Comparison of ENCODE assay signal across 13 cellular contexts in genomic region chr3:172280406-172281051, GRCh38.
A peak's percentile ranks its signal among the peaks of the same experiment; 100 is the strongest.
DNase-seq lines count a peak whose midpoint lies in the region; ATAC-seq, FAIRE-seq and TF ChIP-seq lines count a peak whose summit lies in the region.
"Had no signal": no experiment of that assay in that cellular context is flagged by ENCODE, and none has a peak within 500 bp of the region (broad histone marks: within the 10 kb centered on the region; RNA-seq: fewer than 3 reads in every experiment).

No MANE protein-coding gene starts in this region.

- H3K9me3 Mint-ChIP-seq in natural killer cell (no peaks in the 10 kb centered on the region), CD14-positive monocyte (no peaks in the 10 kb centered on the region)
- no peaks in the 10 kb centered on the region for H3K9me3 Mint-ChIP-seq in natural killer cell treated with Interleukin-12 subunit alpha and Interleukin-12 subunit beta and Interleukin-15 and Interleukin-18, amount 100 ng/mL, for 72 hours
- H3K9me3 Mint-ChIP-seq: activated naive CD8-positive, alpha-beta T cell treated with anti-CD3 and anti-CD28 coated beads for 36 hours; neural progenitor cell had no signal

- H3K27me3 ChIP-seq in brain microvascular endothelial cell (replicated peaks), result no peaks in the 10 kb centered on the region
- H3K27me3 ChIP-seq: BLaER1, neural progenitor cell had no signal

- TF ChIP-seq CTCF in natural killer cell (IDR thresholded peaks at IDR 0.05), result no peak
- TF ChIP-seq CTCF in brain microvascular endothelial cell (IDR thresholded peaks at IDR 0.05; ENCODE audit: low read depth, low read length, missing control alignments), result no peak
- no peak for TF ChIP-seq CTCF in CD14-positive monocyte (IDR thresholded peaks at IDR 0.05)

- DNase-seq in natural killer cell, result no peak
- DNase-seq in natural killer cell treated with Interleukin-12 subunit alpha and Interleukin-12 subunit beta and Interleukin-15 and Interleukin-18, amount 100 ng/mL, for 72 hours (ENCODE audit: low spot score), result no peak
- DNase-seq in brain microvascular endothelial cell, result peak; percentile 65
- DNase-seq in kidney glomerular epithelial cell (lab: John Stamatoyannopoulos, UW), result peak; percentile 78
- peak; percentile 18 for DNase-seq in urothelium cell line (ENCODE audit: low spot score)
- no peak for DNase-seq in Ammon's horn (ENCODE audit: low spot score)
- no peak for DNase-seq in DMS53 (lab: John Stamatoyannopoulos, UW)
- DNase-seq in CD14-positive monocyte (ENCODE audit: low spot score), result no peak
- DNase-seq: activated naive CD8-positive, alpha-beta T cell treated with anti-CD3 and anti-CD28 coated beads for 36 hours; head of caudate nucleus; NCI-H1092 treated with DMSO at 0.1 percent for 48 hours had no signal

- H3K4me3 Mint-ChIP-seq in natural killer cell, result no peak overlapping the region
- no peak overlapping the region for H3K4me3 Mint-ChIP-seq in natural killer cell treated with Interleukin-12 subunit alpha and Interleukin-12 subunit beta and Interleukin-15 and Interleukin-18, amount 100 ng/mL, for 72 hours
- H3K4me3 Mint-ChIP-seq in CD14-positive monocyte, result no peak overlapping the region
- H3K4me3 Mint-ChIP-seq: activated naive CD8-positive, alpha-beta T cell treated with anti-CD3 and anti-CD28 coated beads for 36 hours; neural progenitor cell had no signal

- H3K36me3 Mint-ChIP-seq in natural killer cell, result no peaks in the 10 kb centered on the region
- peaks cover 18% of the 10 kb centered on the region for H3K36me3 Mint-ChIP-seq in natural killer cell treated with Interleukin-12 subunit alpha and Interleukin-12 subunit beta and Interleukin-15 and Interleukin-18, amount 100 ng/mL, for 72 hours
- H3K36me3 Mint-ChIP-seq in CD14-positive monocyte, result peaks cover 55 to 69% of the 10 kb centered on the region in 2 donors

- peak overlapping the region; percentile 59 to 70 for H3K27ac Mint-ChIP-seq in natural killer cell
- H3K27ac Mint-ChIP-seq in natural killer cell treated with Interleukin-12 subunit alpha and Interleukin-12 subunit beta and Interleukin-15 and Interleukin-18, amount 100 ng/mL, for 72 hours, result peak overlapping the region in 1 of 2 donors; percentile 58
- H3K27ac Mint-ChIP-seq in CD14-positive monocyte, result peak overlapping the region in 2 of 7 donors; percentile 13 to 24
- H3K27ac Mint-ChIP-seq: activated naive CD8-positive, alpha-beta T cell treated with anti-CD3 and anti-CD28 coated beads for 36 hours; neural progenitor cell had no signal

- no peak overlapping the region for H3K4me3 ChIP-seq in brain microvascular endothelial cell (ENCODE audit: low read depth, low read length)
- H3K4me3 ChIP-seq: BLaER1, neural progenitor cell had no signal

- intact Hi-C loops in natural killer cell (cut with micrococcal nuclease), result no loop called here
- intact Hi-C loops in CD14-positive monocyte (cut with micrococcal nuclease), result no loop called here

- H3K27ac ChIP-seq in brain microvascular endothelial cell, result peak overlapping the region; percentile 58
- H3K27ac ChIP-seq: BLaER1, neural progenitor cell had no signal

- H3K27me3 Mint-ChIP-seq in natural killer cell (ENCODE audit: low read depth in 2 of 2) (no peaks in the 10 kb centered on the region), CD14-positive monocyte (ENCODE audit: low read depth in 3 of 3) (no peaks in the 10 kb centered on the region)
- no peaks in the 10 kb centered on the region for H3K27me3 Mint-ChIP-seq in natural killer cell treated with Interleukin-12 subunit alpha and Interleukin-12 subunit beta and Interleukin-15 and Interleukin-18, amount 100 ng/mL, for 72 hours
- H3K27me3 Mint-ChIP-seq: activated naive CD8-positive, alpha-beta T cell treated with anti-CD3 and anti-CD28 coated beads for 36 hours had no signal

- H3K4me1 Mint-ChIP-seq in natural killer cell (peaks cover 51 to 56% of the 10 kb centered on the region in 2 donors), CD14-positive monocyte (peaks cover 18% of the 10 kb centered on the region)
- peaks cover 41 to 42% of the 10 kb centered on the region in 2 donors for H3K4me1 Mint-ChIP-seq in natural killer cell treated with Interleukin-12 subunit alpha and Interleukin-12 subunit beta and Interleukin-15 and Interleukin-18, amount 100 ng/mL, for 72 hours (ENCODE audit: low read depth in 2 of 2)
- H3K4me1 Mint-ChIP-seq: activated naive CD8-positive, alpha-beta T cell treated with anti-CD3 and anti-CD28 coated beads for 36 hours had no signal

- no peak for FAIRE-seq in urothelium cell line (lab: Jason Lieb, UNC)

- in situ Hi-C loops in brain microvascular endothelial cell (cut with HindIII; ENCODE audit: low pct_ligation_motif_present, low sequenced_read_pairs), result no loop called here

- no peak for ATAC-seq in natural killer cell
- no peak for ATAC-seq in natural killer cell treated with Interleukin-12 subunit alpha and Interleukin-12 subunit beta and Interleukin-15 and Interleukin-18, amount 100 ng/mL, for 72 hours

- H3K36me3 ChIP-seq in brain microvascular endothelial cell (replicated peaks), result peaks cover 27% of the 10 kb centered on the region
- H3K36me3 ChIP-seq: neural progenitor cell had no signal

Comparison
In these comparisons a context has a peak if more than half of its experiments do, and no peak if none do; other contexts are left out.
1. DNase-seq: peak in brain microvascular endothelial cell (single experiment), kidney glomerular epithelial cell (single experiment) and urothelium cell line (single experiment); none in natural killer cell (single experiment), natural killer cell treated with Interleukin-12 subunit alpha and Interleukin-12 subunit beta and Interleukin-15 and Interleukin-18, amount 100 ng/mL, for 72 hours (single experiment), Ammon's horn (single experiment), DMS53 (single experiment) and CD14-positive monocyte (single experiment).